ENCODE assay signal across 15 cellular contexts in genomic region chr4:180542445-180543100, GRCh38.
DNase-seq lines count a peak whose midpoint lies in the region; ATAC-seq, FAIRE-seq and TF ChIP-seq lines count a peak whose summit lies in the region.
"Had no signal": no experiment of that assay in that cellular context is flagged by ENCODE, and none has a peak within 500 bp of the region (broad histone marks: within the 10 kb centered on the region; RNA-seq: fewer than 3 reads in every experiment).

No MANE protein-coding gene starts in this region.

- TF ChIP-seq POLR2A in GM12891 (IDR thresholded peaks at IDR 0.05; ENCODE audit: low read depth, low read length), result no peak

- peak overlapping the region; percentile 58 for H3K27ac Mint-ChIP-seq in WTC11
- H3K27ac Mint-ChIP-seq: activated T-cell treated with anti-CD3 and anti-CD28 coated beads, Interleukin-2, amount 50 U/mL, for 24 hours; CD8-positive, alpha-beta memory T cell; progenitor cell of endocrine pancreas had no signal

- no peaks in the 10 kb centered on the region for H3K27me3 ChIP-seq in MG63
- no peaks in the 10 kb centered on the region for H3K27me3 ChIP-seq in iPS-18a (ENCODE audit: control insufficient read depth, insufficient read depth, low read length)

- FAIRE-seq in GM12891 (lab: Jason Lieb, UNC), result no peak
- FAIRE-seq: frontal cortex had no signal

- no peak overlapping the region for H3K4me3 Mint-ChIP-seq in WTC11
- H3K4me3 Mint-ChIP-seq: activated T-cell treated with anti-CD3 and anti-CD28 coated beads, Interleukin-2, amount 50 U/mL, for 24 hours; CD8-positive, alpha-beta memory T cell; central memory CD8-positive, alpha-beta T cell had no signal

- peaks cover 48% of the 10 kb centered on the region for H3K4me1 ChIP-seq in iPS-18a (ENCODE audit: control insufficient read depth, low read depth, low read length)

- H3K27me3 Mint-ChIP-seq in WTC11 (ENCODE audit: low read depth), result no peaks in the 10 kb centered on the region
- H3K27me3 Mint-ChIP-seq: activated T-cell treated with anti-CD3 and anti-CD28 coated beads, Interleukin-2, amount 50 U/mL, for 24 hours; CD8-positive, alpha-beta memory T cell; central memory CD8-positive, alpha-beta T cell; progenitor cell of endocrine pancreas had no signal

- DNase-seq in GM12891 (ENCODE audit: insufficient read length, low spot score) (no peak), MG63 (peak; percentile 61), WTC11 (ENCODE audit: low spot score) (no peak), NOMO-1 treated with DMSO at 0.1 percent for 48 hours (lab: John Stamatoyannopoulos, UW; ENCODE audit: unreplicated experiment) (no peak), NCI-H1436 (lab: John Stamatoyannopoulos, UW) (no peak), iPS-NIHi11 (ENCODE audit: low spot score) (no peak)
- DNase-seq: activated T-cell treated with anti-CD3 and anti-CD28 coated beads, Interleukin-2, amount 50 U/mL, for 24 hours; CD8-positive, alpha-beta memory T cell; mesendoderm had no signal

- H3K4me3 ChIP-seq in MG63, result no peak overlapping the region
- peak overlapping the region; percentile 22 for H3K4me3 ChIP-seq in iPS-18a (ENCODE audit: low read length)

- peaks cover 53% of the 10 kb centered on the region for H3K4me1 Mint-ChIP-seq in WTC11
- H3K4me1 Mint-ChIP-seq: CD8-positive, alpha-beta memory T cell; central memory CD8-positive, alpha-beta T cell had no signal

- POLR2A ChIA-PET in WTC11 (lab: Charles Lee), result no interaction called here

- no peaks in the 10 kb centered on the region; the same call in 1 of the 2 replicates for H3K36me3 Mint-ChIP-seq in WTC11
- H3K36me3 Mint-ChIP-seq: CD8-positive, alpha-beta memory T cell had no signal

- H3K9ac ChIP-seq in iPS-18a (ENCODE audit: low read length), result no peak overlapping the region
- H3K9ac ChIP-seq: KMS-11 had no signal

- no peaks in the 10 kb centered on the region for H3K9me3 Mint-ChIP-seq in WTC11

- ATAC-seq in WTC11, result no peak
- ATAC-seq in HG02884 (IDR thresholded peaks at IDR 0.05; ENCODE audit: unreplicated experiment), result no peak

- CTCF ChIA-PET in WTC11 (lab: Charles Lee), result interaction anchor here (1.0 to 1.2 kb wide), 2 partner anchors 12 to 15 kb away, joined by 3 read pairs; no protein-coding TSS in a partner anchor

- H3K9me3 ChIP-seq in MG63 (no peaks in the 10 kb centered on the region), iPS-18a (ENCODE audit: control insufficient read depth, low read depth, low read length) (no peaks in the 10 kb centered on the region)

- TF ChIP-seq CTCF in WTC11 (IDR thresholded peaks at IDR 0.05), result no peak

- peak overlapping the region; percentile 16 for H3K27ac ChIP-seq in iPS-18a (ENCODE audit: low read length)
- H3K27ac ChIP-seq: KMS-11 had no signal

- H3K36me3 ChIP-seq in MG63 (no peaks in the 10 kb centered on the region), iPS-18a (ENCODE audit: control insufficient read depth, low read depth, low read length) (no peaks in the 10 kb centered on the region)

TF ChIP-seq in GM12891, 5 proteins besides CTCF, POLR2A, EP300 and RAD21:
- TF ChIP-seq POU2F2 (IDR thresholded peaks at IDR 0.05; ENCODE audit: low read depth, low read length) (0 out of 2 replicates have a peak, but pooled peaks have one; percentile 23), TAF1 (IDR thresholded peaks at IDR 0.05; ENCODE audit: low read depth, low read length) (no peak), SPI1 (IDR thresholded peaks at IDR 0.05; ENCODE audit: low read depth, low read length) (no peak)

TF ChIP-seq in WTC11, 78 proteins besides CTCF, POLR2A, EP300 and RAD21:
- TF ChIP-seq HMGA2 (CRISPR knock-in tag; IDR thresholded peaks at IDR 0.05), result no peak
- TF ChIP-seq, protein P1, sequence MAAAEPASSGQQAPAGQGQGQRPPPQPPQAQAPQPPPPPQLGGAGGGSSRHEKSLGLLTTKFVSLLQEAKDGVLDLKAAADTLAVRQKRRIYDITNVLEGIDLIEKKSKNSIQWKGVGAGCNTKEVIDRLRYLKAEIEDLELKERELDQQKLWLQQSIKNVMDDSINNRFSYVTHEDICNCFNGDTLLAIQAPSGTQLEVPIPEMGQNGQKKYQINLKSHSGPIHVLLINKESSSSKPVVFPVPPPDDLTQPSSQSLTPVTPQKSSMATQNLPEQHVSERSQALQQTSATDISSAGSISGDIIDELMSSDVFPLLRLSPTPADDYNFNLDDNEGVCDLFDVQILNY (CRISPR knock-in tag; IDR thresholded peaks at IDR 0.05), result no peak
